9 cellular contexts compared by ENCODE assay signal in genomic region chr17:28549274-28550132, GRCh38. TPM values are rescaled to one million over a fixed set of nuclear protein-coding genes. Genes with fewer than 3 reads are reported as not detected.
DNase-seq lines count a peak whose midpoint lies in the region; FAIRE-seq and TF ChIP-seq lines count a peak whose summit lies in the region.
"Had no signal": no experiment of that assay in that cellular context is flagged by ENCODE, and none has a peak within 500 bp of the region (broad histone marks: within the 10 kb centered on the region; RNA-seq: fewer than 3 reads in every experiment).

No MANE protein-coding gene starts in this region.

- peak overlapping the region; percentile 91 for H3K27ac Mint-ChIP-seq in activated naive CD4-positive, alpha-beta T cell treated with anti-CD3 and anti-CD28 coated beads, Interleukin-2, amount 10 ng/mL, durations not matched to agents 7 days and 5 days
- H3K27ac Mint-ChIP-seq in progenitor cell of endocrine pancreas: no peak overlapping the region

- peaks cover 53% of the 10 kb centered on the region for H3K4me1 Mint-ChIP-seq in activated naive CD4-positive, alpha-beta T cell treated with anti-CD3 and anti-CD28 coated beads, Interleukin-2, amount 10 ng/mL, durations not matched to agents 7 days and 5 days
- peaks cover 16% of the 10 kb centered on the region for H3K4me1 Mint-ChIP-seq in progenitor cell of endocrine pancreas (ENCODE audit: low read depth)

- FAIRE-seq in GM19239 (lab: Jason Lieb, UNC): peak; percentile 68

- no peaks in the 10 kb centered on the region for H3K9me3 Mint-ChIP-seq in activated naive CD4-positive, alpha-beta T cell treated with anti-CD3 and anti-CD28 coated beads, Interleukin-2, amount 10 ng/mL, durations not matched to agents 7 days and 5 days
- H3K9me3 Mint-ChIP-seq in progenitor cell of endocrine pancreas (ENCODE audit: low read depth): no peaks in the 10 kb centered on the region

- no peak for TF ChIP-seq CTCF in progenitor cell of endocrine pancreas (IDR thresholded peaks at IDR 0.05; ENCODE audit: unreplicated experiment)

- CTCF ChIA-PET in activated naive CD4-positive, alpha-beta T cell treated with anti-CD3 and anti-CD28 coated beads, Interleukin-2, amount 10 ng/mL, durations not matched to agents 7 days and 5 days (lab: Charles Lee): interaction anchor here (0.6 to 4.9 kb wide), 11 partner anchors 7 to 63 kb away, joined by 3 to 29 read pairs (median 4); partner anchors contain the start of genes ALDOC, FOXN1 and PIGS

- no peaks in the 10 kb centered on the region for H3K27me3 Mint-ChIP-seq in activated naive CD4-positive, alpha-beta T cell treated with anti-CD3 and anti-CD28 coated beads, Interleukin-2, amount 10 ng/mL, durations not matched to agents 7 days and 5 days
- no peaks in the 10 kb centered on the region for H3K27me3 Mint-ChIP-seq in progenitor cell of endocrine pancreas

- DNase-seq in GM19239 (ENCODE audit: insufficient read length, low spot score): peak; percentile 61
- peak; percentile 31 for DNase-seq in NOMO-1 treated with dmso at 0.1 percent for 144 hours (lab: John Stamatoyannopoulos, UW; ENCODE audit: unreplicated experiment)
- peak; percentile 83 for DNase-seq in activated naive CD4-positive, alpha-beta T cell treated with anti-CD3 and anti-CD28 coated beads, Interleukin-2, amount 10 ng/mL, durations not matched to agents 7 days and 5 days
- peak in 2 of 3 donors; percentile 26 to 46 for DNase-seq in stimulated activated CD4-positive, alpha-beta T cell treated with anti-CD3 and anti-CD28 coated beads, TNF-alpha, amount 100 ng/mL, for 48 hours (ENCODE audit: low read depth in 3 of 3)
- no peak for DNase-seq in COLO668 (lab: John Stamatoyannopoulos, UW; ENCODE audit: unreplicated experiment)
- no peak for DNase-seq in NCI-H510A (lab: John Stamatoyannopoulos, UW)
- DNase-seq in progenitor cell of endocrine pancreas (ENCODE audit: low spot score, unreplicated experiment): no peak
- DNase-seq in DMS114 treated with DMSO at 0.1 percent for 48 hours (lab: John Stamatoyannopoulos, UW; ENCODE audit: unreplicated experiment): no peak

- H3K36me3 Mint-ChIP-seq in activated naive CD4-positive, alpha-beta T cell treated with anti-CD3 and anti-CD28 coated beads, Interleukin-2, amount 10 ng/mL, durations not matched to agents 7 days and 5 days: peaks cover 25% of the 10 kb centered on the region
- peaks cover 11% of the 10 kb centered on the region for H3K36me3 Mint-ChIP-seq in progenitor cell of endocrine pancreas (ENCODE audit: insufficient read depth)

- peak overlapping the region; percentile 21 for H3K4me3 Mint-ChIP-seq in activated naive CD4-positive, alpha-beta T cell treated with anti-CD3 and anti-CD28 coated beads, Interleukin-2, amount 10 ng/mL, durations not matched to agents 7 days and 5 days
- H3K4me3 Mint-ChIP-seq in progenitor cell of endocrine pancreas (ENCODE audit: low read depth): no peak overlapping the region

RNA-seq across cellular contexts. Expression of gene UNC119, which starts 2.9 kb away (rescaled TPM):
- 41.3 and 46.7 TPM in 2 replicates for total RNA-seq in progenitor cell of endocrine pancreas

RNA-seq across cellular contexts. Expression of gene PIGS, which starts 21.8 kb away (rescaled TPM):
- 65.0 and 68.2 TPM in 2 replicates for total RNA-seq in progenitor cell of endocrine pancreas

RNA-seq across cellular contexts. Expression of gene ALDOC, which starts 27.2 kb away (rescaled TPM):
- 4.8 and 5.6 TPM in 2 replicates for total RNA-seq in progenitor cell of endocrine pancreas

RNA-seq across cellular contexts. Expression of gene FOXN1, which starts 43.4 kb away (rescaled TPM):
- 0.07 TPM in 1 of 2 replicates, not detected in the other for total RNA-seq in progenitor cell of endocrine pancreas
- total RNA-seq: lung microvascular endothelial cell had no signal

RNA-seq across cellular contexts. Expression of gene SPAG5, which starts 49.3 kb away (rescaled TPM):
- 69.4 and 77.8 TPM in 2 replicates for total RNA-seq in progenitor cell of endocrine pancreas

Comparison
In these comparisons a context has a peak if more than half of its experiments do, and no peak if none do; other contexts are left out.
1. DNase-seq: peak in GM19239 (single experiment), NOMO-1 treated with dmso at 0.1 percent for 144 hours (single experiment), activated naive CD4-positive, alpha-beta T cell treated with anti-CD3 and anti-CD28 coated beads, Interleukin-2, amount 10 ng/mL, durations not matched to agents 7 days and 5 days (single experiment) and stimulated activated CD4-positive, alpha-beta T cell treated with anti-CD3 and anti-CD28 coated beads, TNF-alpha, amount 100 ng/mL, for 48 hours (2 of 3); none in COLO668 (single experiment), NCI-H510A (single experiment), progenitor cell of endocrine pancreas (single experiment) and DMS114 treated with DMSO at 0.1 percent for 48 hours (single experiment).